Comparison of ENCODE assay signal across 8 cellular contexts in the genomic region with DNA sequence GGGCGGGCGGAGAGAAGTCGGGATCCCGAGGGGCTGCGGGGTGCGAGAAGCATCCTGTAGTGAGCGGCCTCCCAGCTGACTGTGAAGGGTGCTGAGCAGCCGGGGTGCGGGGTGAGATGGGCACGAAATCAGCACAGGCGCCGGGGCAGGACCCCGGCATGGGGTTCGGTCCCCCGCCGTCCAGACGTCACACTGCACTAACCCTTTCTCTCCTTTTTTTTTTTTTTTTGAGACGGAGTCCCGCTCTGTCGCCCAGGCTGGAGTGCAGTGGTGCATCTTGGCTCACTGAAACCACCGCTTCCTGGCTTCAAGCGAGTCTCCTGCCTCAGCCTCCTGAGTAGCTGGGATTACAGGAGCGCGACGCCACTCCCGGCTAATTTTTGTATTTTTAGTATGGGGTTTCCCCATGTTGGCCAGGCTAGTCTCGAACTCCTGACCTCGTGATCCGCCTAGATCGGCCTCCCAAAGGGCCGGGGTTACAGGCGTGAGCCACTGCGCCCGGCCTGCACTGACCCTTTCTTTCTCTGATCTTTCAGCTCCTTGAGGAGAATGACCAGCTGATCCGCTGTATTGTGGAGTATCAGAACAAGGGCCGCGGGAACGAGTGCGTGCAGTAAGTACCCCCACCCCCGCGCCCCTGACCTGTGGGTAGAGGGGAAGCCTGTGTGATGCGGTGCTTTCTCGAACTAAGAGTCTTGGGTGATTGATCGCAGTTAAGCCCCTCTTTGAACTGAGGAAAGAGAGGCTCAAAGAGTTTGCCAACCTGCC. TPM values are rescaled to one million over a fixed set of nuclear protein-coding genes. Genes with fewer than 3 reads are reported as not detected.
A peak's percentile ranks its signal among the peaks of the same experiment; 100 is the strongest.
DNase-seq lines count a peak whose midpoint lies in the region; TF ChIP-seq lines count a peak whose summit lies in the region.

No MANE protein-coding gene starts in this region.

- H3K4me1 ChIP-seq in SJCRH30 (no peaks in the 10 kb centered on the region), esophagus (ENCODE audit: control insufficient read depth in 2 of 2, insufficient read depth in 2 of 2, low read length in 1 of 2) (peaks cover 0 to 14% of the 10 kb centered on the region in 2 donors), parathyroid adenoma (peaks cover 4% of the 10 kb centered on the region)

- whole genome bisulfite sequencing in esophagus, 2 donors, result 6 to 8% methylated on average over 42 to 44 of the region's 44 CpGs

- DNase-seq in H7 (no peak), SJCRH30 (no peak), RPMI8226 (no peak), kidney glomerular epithelial cell (lab: John Stamatoyannopoulos, UW) (no peak), NCI-H2081 (lab: John Stamatoyannopoulos, UW) (no peak)
- DNase-seq in stimulated activated CD4-positive, alpha-beta T cell treated with anti-CD3 and anti-CD28 coated beads, Interleukin-4, amount 100 ng/mL, for 4 hours, result no peak

- H3K27me3 ChIP-seq in H7 (ENCODE audit: control insufficient read depth, insufficient read depth, low read length) (no peaks in the 10 kb centered on the region), SJCRH30 (no peaks in the 10 kb centered on the region), esophagus (ENCODE audit: control insufficient read depth in 1 of 2, insufficient read depth in 2 of 2, low read length in 2 of 2) (no peaks in the 10 kb centered on the region), parathyroid adenoma (ENCODE audit: control insufficient read depth, insufficient read depth, low read length) (no peaks in the 10 kb centered on the region)

- H3K79me2 ChIP-seq in parathyroid adenoma, result no peaks in the 10 kb centered on the region

- H3K4me3 ChIP-seq in H7 (ENCODE audit: insufficient read depth, low read depth, low read length) (peak overlapping the region; percentile 80), SJCRH30 (peak overlapping the region; percentile 62), esophagus (ENCODE audit: low read depth in 1 of 2, low read length in 2 of 2) (peak overlapping the region; percentile 54 to 72), parathyroid adenoma (ENCODE audit: low read depth, low read length) (peak overlapping the region; percentile 62)

- no peak overlapping the region for H3K9ac ChIP-seq in parathyroid adenoma

- no peak for TF ChIP-seq CTCF in parathyroid adenoma (IDR thresholded peaks at IDR 0.05)

- H3K9me3 ChIP-seq in SJCRH30 (replicated peaks) (no peaks in the 10 kb centered on the region), esophagus (ENCODE audit: control insufficient read depth in 2 of 2, insufficient read depth in 1 of 2, low read depth in 1 of 2, low read length in 1 of 2) (no peaks in the 10 kb centered on the region), parathyroid adenoma (ENCODE audit: control insufficient read depth, low read length) (no peaks in the 10 kb centered on the region)

- H3K27ac ChIP-seq in SJCRH30 (no peak overlapping the region; the same call in 1 of the 2 replicates), esophagus (ENCODE audit: low read depth in 2 of 2, low read length in 1 of 2) (peak overlapping the region; percentile 80 to 91), parathyroid adenoma (peak overlapping the region; percentile 48)

- peak overlapping the region; percentile 63 for H3K4me2 ChIP-seq in parathyroid adenoma (ENCODE audit: low read length)

- H2AFZ ChIP-seq in parathyroid adenoma, result peak overlapping the region; percentile 45

- H3K36me3 ChIP-seq in H7 (replicated peaks; ENCODE audit: control insufficient read depth, insufficient read depth, low read length) (peaks cover 2% of the 10 kb centered on the region), SJCRH30 (peaks cover 4% of the 10 kb centered on the region; the same call in 1 of the 2 replicates), esophagus (ENCODE audit: control insufficient read depth in 2 of 2, insufficient read depth in 2 of 2, low read length in 1 of 2) (no peaks in the 10 kb centered on the region), parathyroid adenoma (ENCODE audit: control insufficient read depth, insufficient read depth, low read length) (no peaks in the 10 kb centered on the region)

RNA-seq across cellular contexts. Expression of gene SS18L2, which starts 0.5 kb away (rescaled TPM):
- total RNA-seq in H7 (2014; rRNA removed; shearing (Covaris generic)), result 56.9 and 58.9 TPM in 2 replicates
- 36.6 and 38.5 TPM in 2 replicates for total RNA-seq in SJCRH30 (2014; rRNA removed; shearing (Covaris generic))
- polyA plus RNA-seq in esophagus, result 10 to 100 TPM; 18.1 to 23.2 TPM

RNA-seq across cellular contexts. Expression of gene NKTR, which starts 9.3 kb away (rescaled TPM):
- total RNA-seq in H7 (2014; rRNA removed; shearing (Covaris generic)), result 21.3 and 44.8 TPM in 2 replicates
- total RNA-seq in SJCRH30 (2014; rRNA removed; shearing (Covaris generic)), result 25.9 and 40.6 TPM in 2 replicates
- polyA plus RNA-seq in esophagus, result 10 to 100 TPM; 13.9 to 26.3 TPM

RNA-seq across cellular contexts. Expression of gene SEC22C, which starts 9.4 kb away (rescaled TPM):
- total RNA-seq in H7 (2014; rRNA removed; shearing (Covaris generic)), result 53.0 and 57.3 TPM in 2 replicates
- 24.8 and 27.2 TPM in 2 replicates for total RNA-seq in SJCRH30 (2014; rRNA removed; shearing (Covaris generic))
- polyA plus RNA-seq in esophagus, result 10 to 100 TPM in 1 of 2 donors, 1 to 10 TPM in 1; 5.0 to 10.0 TPM
